In genomic region chr16:23434380-23434779, GRCh38 we compare ENCODE assay signal across 8 cellular contexts. TPM values are rescaled to one million over a fixed set of nuclear protein-coding genes. Genes with fewer than 3 reads are reported as not detected.
DNase-seq lines count a peak whose midpoint lies in the region; ATAC-seq, FAIRE-seq and TF ChIP-seq lines count a peak whose summit lies in the region.

No MANE protein-coding gene starts in this region.

- intact Hi-C loops in psoas muscle (cut with DNase I): loop anchor here (1.0 to 10.0 kb wide), 3 partner anchors 150 to 350 kb away; partner anchors contain the start of gene SCNN1G (in 2 of the 2)

- CTCF ChIA-PET in BJ (lab: Yijun Ruan, JAX): interaction anchor here (0.6 to 8.6 kb wide), 51 partner anchors 9 to 1070 kb away, joined by 3 to 292 read pairs (median 4); partner anchors contain the start of genes COG7, SCNN1G and USP31

- H3K4me1 ChIP-seq in psoas muscle: peaks cover 15% of the 10 kb centered on the region
- H3K4me1 ChIP-seq in effector memory CD4-positive, alpha-beta T cell (ENCODE audit: control insufficient read depth, insufficient read depth, low read length, poor library complexity, severe bottlenecking): no peaks in the 10 kb centered on the region

- peaks cover 15% of the 10 kb centered on the region for H3K36me3 ChIP-seq in BJ (ENCODE audit: control insufficient read depth, insufficient read depth, low read length)
- peaks cover 0 to 80% of the 10 kb centered on the region in 2 donors for H3K36me3 ChIP-seq in psoas muscle (ENCODE audit: insufficient read depth in 1 of 2, low read depth in 1 of 2)
- peaks cover 31% of the 10 kb centered on the region for H3K36me3 ChIP-seq in effector memory CD4-positive, alpha-beta T cell (ENCODE audit: control insufficient read depth, insufficient read depth, low read length)

- no peak overlapping the region for H3K4me3 ChIP-seq in BJ (ENCODE audit: low read depth, low read length)
- no peak overlapping the region for H3K4me3 ChIP-seq in GM12875 (ENCODE audit: low read depth, low read length)
- no peak overlapping the region for H3K4me3 ChIP-seq in psoas muscle
- no peak overlapping the region for H3K4me3 ChIP-seq in effector memory CD4-positive, alpha-beta T cell (ENCODE audit: insufficient read depth, low read depth, low read length, poor library complexity, severe bottlenecking)

- peak; percentile 66 for FAIRE-seq in frontal cortex (lab: Jason Lieb, UNC)

- no peak overlapping the region for H3K27ac ChIP-seq in psoas muscle
- no peak overlapping the region for H3K27ac ChIP-seq in effector memory CD4-positive, alpha-beta T cell (ENCODE audit: insufficient read depth, low read length, poor library complexity, severe bottlenecking)

- no peaks in the 10 kb centered on the region for H3K9me3 ChIP-seq in psoas muscle
- no peaks in the 10 kb centered on the region for H3K9me3 ChIP-seq in effector memory CD4-positive, alpha-beta T cell (ENCODE audit: control insufficient read depth, low read length)

- TF ChIP-seq CTCF in BJ (IDR thresholded peaks at IDR 0.05; ENCODE audit: insufficient read depth, low read depth, low read length) (peak; percentile 76), GM12875 (IDR thresholded peaks at IDR 0.05; ENCODE audit: borderline replicate concordance, insufficient read depth, low read depth, low read length) (peak; percentile 70), psoas muscle (IDR thresholded peaks at IDR 0.05) (peak; percentile 88)

- ATAC-seq in psoas muscle: peak in 3 of 4 donors; percentile 64 to 83 (median 69)

- H3K27me3 ChIP-seq in BJ (ENCODE audit: control insufficient read depth, insufficient read depth, low read length) (no peaks in the 10 kb centered on the region), psoas muscle (ENCODE audit: insufficient read depth in 3 of 3, low read length in 2 of 3) (no peaks in the 10 kb centered on the region)
- no peaks in the 10 kb centered on the region for H3K27me3 ChIP-seq in effector memory CD4-positive, alpha-beta T cell (replicated peaks; ENCODE audit: control insufficient read depth, insufficient read depth, low read length, poor library complexity, severe bottlenecking)

- DNase-seq in BJ (ENCODE audit: low read depth): no peak
- peak; percentile 56 for DNase-seq in NCI-H2081 treated with DMSO at 0.1 percent for 48 hours (lab: John Stamatoyannopoulos, UW)
- peak; percentile 20 for DNase-seq in UCSD-AML1 (lab: John Stamatoyannopoulos, UW; ENCODE audit: unreplicated experiment)
- DNase-seq in frontal cortex (ENCODE audit: low spot score in 2 of 2): peak in 1 of 2 donors; percentile 57
- DNase-seq in psoas muscle: no peak
- no peak for DNase-seq in effector memory CD4-positive, alpha-beta T cell
- no peak for DNase-seq in islet precursor cell

- 20 to 25% (median 23%) methylated on average over 6 of the region's 6 CpGs for WGBS in psoas muscle, 3 donors

- POLR2A ChIA-PET in BJ (lab: Charles Lee): no interaction called here

RNA-seq across cellular contexts. Expression of gene COG7, which starts 18.6 kb away (rescaled TPM):
- polyA plus RNA-seq in BJ (2011; rRNA removed) (22.5 and 31.2 TPM in 2 replicates), psoas muscle (10 to 100 TPM in 2 of 3 donors, 1 to 10 TPM in 1; 7.6 to 14.7 (median 10.5) TPM)
- 21.3 and 32.3 TPM in 2 replicates for polyA minus RNA-seq in BJ (2011; rRNA and poly(A)+ RNA removed)
- total RNA-seq in frontal cortex (16.7 TPM), psoas muscle (1 to 10 TPM; 6.7 to 9.6 (median 9.4) TPM)

Comparison
In these comparisons a context has a peak if more than half of its experiments do, and no peak if none do; other contexts are left out.
1. DNase-seq: peak in NCI-H2081 treated with DMSO at 0.1 percent for 48 hours (single experiment) and UCSD-AML1 (single experiment); none in BJ (single experiment), psoas muscle (0 of 2), effector memory CD4-positive, alpha-beta T cell (0 of 3) and islet precursor cell (single experiment).
2. Peak in every context shown above with its lines, with median percentiles within 50 percentile points of each other: CTCF ChIP-seq.